In genomic region chr16:50326835-50327465, GRCh38 we compare ENCODE assay signal across 1 cellular context.
TF ChIP-seq lines count a peak whose summit lies in the region.

No MANE protein-coding gene starts in this region.

TF ChIP-seq in H1, 55 proteins besides CTCF, POLR2A, EP300 and RAD21 (continued from another document):
- TF ChIP-seq JUND (IDR thresholded peaks at IDR 0.05; ENCODE audit: low read length) (no peak), JUN (IDR thresholded peaks at IDR 0.05; ENCODE audit: low read depth, low read length) (no peak), SAP30 (IDR thresholded peaks at IDR 0.05; ENCODE audit: insufficient read depth, insufficient replicate concordance, low read length) (no peak), SIX5 (IDR thresholded peaks at IDR 0.05; ENCODE audit: low read depth, low read length) (no peak), EGR1 (IDR thresholded peaks at IDR 0.05; ENCODE audit: borderline replicate concordance, low read depth, low read length) (no peak), CTBP2 (IDR thresholded peaks at IDR 0.05; ENCODE audit: borderline replicate concordance, insufficient read depth, insufficient read length, low read length) (no peak), NANOG (IDR thresholded peaks at IDR 0.05; ENCODE audit: insufficient read depth, low read depth, low read length, poor library complexity, severe bottlenecking) (no peak), RNF2 (IDR thresholded peaks at IDR 0.05; ENCODE audit: borderline replicate concordance, low read depth, low read length, missing control alignments, poor library complexity, severe bottlenecking) (no peak), RFX5 (IDR thresholded peaks at IDR 0.05; ENCODE audit: borderline replicate concordance, low read depth, low read length) (no peak), SRF (IDR thresholded peaks at IDR 0.05; ENCODE audit: low read depth, low read length) (no peak)
